1 cellular context compared by ENCODE assay signal in genomic region chr17:8916470-8916869, GRCh38.
TF ChIP-seq lines count a peak whose summit lies in the region.

No MANE protein-coding gene starts in this region.

TF ChIP-seq in GM12878, 131 proteins besides CTCF, POLR2A, EP300 and RAD21:
- TF ChIP-seq BACH1 (IDR thresholded peaks at IDR 0.05; ENCODE audit: borderline replicate concordance): no peak
- no peak for TF ChIP-seq ZNF24 (IDR thresholded peaks at IDR 0.05)
- TF ChIP-seq BMI1 (IDR thresholded peaks at IDR 0.05; ENCODE audit: borderline replicate concordance): no peak
- TF ChIP-seq ZSCAN29 (IDR thresholded peaks at IDR 0.05): no peak
- no peak for TF ChIP-seq RFX5 (IDR thresholded peaks at IDR 0.05; ENCODE audit: low read depth, low read length)
- no peak for TF ChIP-seq CHD1 (IDR thresholded peaks at IDR 0.05; ENCODE audit: low read depth, low read length)
- TF ChIP-seq ZBTB33 (IDR thresholded peaks at IDR 0.05): no peak
- no peak for TF ChIP-seq CHD2 (IDR thresholded peaks at IDR 0.05; ENCODE audit: borderline replicate concordance, low read depth, low read length)
- no peak for TF ChIP-seq USF2 (IDR thresholded peaks at IDR 0.05; ENCODE audit: borderline replicate concordance, low read depth, low read length)
- TF ChIP-seq CHD4 (IDR thresholded peaks at IDR 0.05): no peak
- TF ChIP-seq NR2C2 (IDR thresholded peaks at IDR 0.05; ENCODE audit: borderline replicate concordance, control insufficient read depth, insufficient read length, low read depth): no peak
- TF ChIP-seq CBX5 (IDR thresholded peaks at IDR 0.05; ENCODE audit: low read depth): no peak
- no peak for TF ChIP-seq RELB (IDR thresholded peaks at IDR 0.05; ENCODE audit: low read depth)
- no peak for TF ChIP-seq ZNF622 (IDR thresholded peaks at IDR 0.05)
- no peak for TF ChIP-seq MTA3 (IDR thresholded peaks at IDR 0.05; ENCODE audit: borderline replicate concordance, low read length)
- TF ChIP-seq SREBF1 (IDR thresholded peaks at IDR 0.05; ENCODE audit: low read length): no peak
- no peak for TF ChIP-seq JUNB (IDR thresholded peaks at IDR 0.05)
- TF ChIP-seq TBL1XR1 (IDR thresholded peaks at IDR 0.05; ENCODE audit: low read depth, low read length): no peak
- TF ChIP-seq HCFC1 (IDR thresholded peaks at IDR 0.05; ENCODE audit: low read length): no peak
- no peak for TF ChIP-seq ASH2L (IDR thresholded peaks at IDR 0.05; ENCODE audit: borderline replicate concordance, low read depth)
